ENCODE assay signal across 8 cellular contexts in genomic region chr18:8696749-8697211, GRCh38. TPM values are rescaled to one million over a fixed set of nuclear protein-coding genes. Genes with fewer than 3 reads are reported as not detected.
DNase-seq lines count a peak whose midpoint lies in the region; ATAC-seq and TF ChIP-seq lines count a peak whose summit lies in the region.

No MANE protein-coding gene starts in this region.

- intact Hi-C loops in mammary epithelial cell (cut with micrococcal nuclease): loop anchor here (1.0 to 2.0 kb wide), 4 partner anchors 42 to 358 kb away; no protein-coding TSS in a partner anchor

- H3K36me3 ChIP-seq in WERI-Rb-1: no peaks in the 10 kb centered on the region
- no peaks in the 10 kb centered on the region for H3K36me3 ChIP-seq in mammary epithelial cell (ENCODE audit: insufficient read depth, low read length)
- no peaks in the 10 kb centered on the region for H3K36me3 ChIP-seq in kidney epithelial cell (ENCODE audit: control insufficient read depth, insufficient read depth, low read length)

- TF ChIP-seq CTCF in WERI-Rb-1 (IDR thresholded peaks at IDR 0.05; ENCODE audit: low read depth, low read length) (peak; percentile 72), mammary epithelial cell (conservative IDR thresholded peaks at IDR 0.05 in 1 of 2, IDR thresholded peaks at IDR 0.05 in 1 of 2; ENCODE audit: extremely low read depth in 1 of 2, insufficient read depth in 1 of 2, low read depth in 1 of 2, low read length in 2 of 2) (peak; percentile 78 to 87), kidney epithelial cell (IDR thresholded peaks at IDR 0.05; ENCODE audit: insufficient read depth, low read length, poor library complexity, severe bottlenecking) (peak; percentile 93)

- no peak overlapping the region for H2AFZ ChIP-seq in mammary epithelial cell (ENCODE audit: low read depth, low read length)

- peaks cover 4% of the 10 kb centered on the region for H3K4me1 ChIP-seq in mammary epithelial cell (ENCODE audit: insufficient read depth, low read length)

- no peaks in the 10 kb centered on the region for H3K79me2 ChIP-seq in mammary epithelial cell (ENCODE audit: insufficient read depth, low read length)

- H3K4me3 ChIP-seq in WERI-Rb-1 (ENCODE audit: low read depth, low read length) (no peak overlapping the region), mammary epithelial cell (replicated peaks in 1 of 3; ENCODE audit: insufficient read depth in 1 of 3, low read depth in 2 of 3, low read length in 3 of 3) (no peak overlapping the region), kidney epithelial cell (ENCODE audit: low read depth, low read length) (no peak overlapping the region)

- H3K27ac ChIP-seq in WERI-Rb-1 (no peak overlapping the region), mammary epithelial cell (ENCODE audit: insufficient read depth, low read depth, low read length) (no peak overlapping the region)

- H3K4me2 ChIP-seq in mammary epithelial cell (ENCODE audit: insufficient read depth, low read depth, low read length): no peak overlapping the region

- 0% methylated on average over 5 of the region's 5 CpGs for WGBS in mammary epithelial cell (ENCODE audit: low coverage, missing lambda C conversion rate)

- in situ Hi-C loops in mammary epithelial cell (cut with MboI; ENCODE audit: low sequenced_read_pairs in 2 of 2): no loop called here

- H3K27me3 ChIP-seq in WERI-Rb-1 (ENCODE audit: insufficient read depth, low read depth, severe bottlenecking): no peaks in the 10 kb centered on the region
- no peaks in the 10 kb centered on the region for H3K27me3 ChIP-seq in mammary epithelial cell (ENCODE audit: insufficient read depth, low read length)
- H3K27me3 ChIP-seq in kidney epithelial cell (ENCODE audit: control insufficient read depth, insufficient read depth, low read length): no peaks in the 10 kb centered on the region

- no peaks in the 10 kb centered on the region for H4K20me1 ChIP-seq in mammary epithelial cell (ENCODE audit: insufficient read depth, low read length)

- H3K9ac ChIP-seq in mammary epithelial cell (ENCODE audit: insufficient read depth, low read length): no peak overlapping the region

- H3K9me3 ChIP-seq in WERI-Rb-1 (ENCODE audit: severe bottlenecking) (no peaks in the 10 kb centered on the region), mammary epithelial cell (replicated peaks; ENCODE audit: insufficient read depth, low read length) (no peaks in the 10 kb centered on the region)

- dilution Hi-C loops in mammary epithelial cell (cut with HindIII; ENCODE audit: low sequenced_read_pairs): loop anchor here (25.0 kb wide), 1 partner anchor 291 kb away; no protein-coding TSS in a partner anchor

- ATAC-seq in GM21529 (IDR thresholded peaks at IDR 0.05; ENCODE audit: unreplicated experiment) (peak; percentile 76), GM18907 (IDR thresholded peaks at IDR 0.05; ENCODE audit: unreplicated experiment) (no peak)

- DNase-seq in COLO668 (lab: John Stamatoyannopoulos, UW; ENCODE audit: unreplicated experiment) (peak; percentile 75), NCI-H2081 (lab: John Stamatoyannopoulos, UW) (peak; percentile 57 to 61), WERI-Rb-1 (peak; percentile 72), mammary epithelial cell (peak; percentile 48), kidney epithelial cell (ENCODE audit: low read depth) (no peak)
- DNase-seq in stimulated activated CD4-positive, alpha-beta T cell treated with anti-CD3 and anti-CD28 coated beads, Interleukin-4, amount 100 ng/mL, for 48 hours (ENCODE audit: low read depth in 2 of 2): peak; percentile 53 to 76

- CTCF ChIA-PET in mammary epithelial cell (lab: Charles Lee; ENCODE audit: low non-redundant PET): interaction anchor here (0.6 to 1.3 kb wide), 8 partner anchors 8 to 291 kb away, joined by 3 to 12 read pairs (median 4); no protein-coding TSS in a partner anchor

- no TSS peak for BruUV-seq in mammary epithelial cell (replicated peaks; lab: Mats Ljungman, UMichigan)

RNA-seq across cellular contexts. Expression of gene MTCL1, which starts 8.6 kb away (rescaled TPM):
- 10 to 100 TPM; 14.2 to 33.5 TPM for total RNA-seq in mammary epithelial cell
- 10.3 TPM for polyA plus RNA-seq in mammary epithelial cell
- 100 TPM for polyA minus RNA-seq in mammary epithelial cell
- 50.5 and 52.6 TPM in 2 replicates for total RNA-seq in kidney epithelial cell
